In the genomic region with DNA sequence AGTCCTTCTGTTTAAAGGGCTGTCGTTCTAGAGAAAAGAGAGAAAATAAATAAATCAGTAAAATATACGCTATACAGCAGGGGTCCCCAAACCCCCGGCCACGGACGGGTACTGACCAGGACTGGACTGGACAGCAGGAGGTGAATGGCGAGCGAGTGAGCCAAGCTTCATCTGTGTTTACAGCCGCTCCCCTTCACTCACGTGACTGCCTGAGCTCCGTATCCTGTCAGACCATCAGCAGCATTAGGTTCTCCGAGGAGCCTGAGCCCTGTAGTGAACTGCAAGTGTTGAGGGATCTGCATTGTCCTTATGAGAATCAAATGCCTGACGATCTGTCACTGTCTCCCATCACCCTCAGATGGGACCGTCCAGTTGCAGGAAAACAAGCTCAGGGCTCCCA, we compare ENCODE assay signal across 1 cellular context.
TF ChIP-seq lines count a peak whose summit lies in the region.

No MANE protein-coding gene starts in this region.

TF ChIP-seq in K562, 482 proteins besides CTCF, POLR2A, EP300 and RAD21 (continued from another document and continues in another):
- TF ChIP-seq, protein P1, sequence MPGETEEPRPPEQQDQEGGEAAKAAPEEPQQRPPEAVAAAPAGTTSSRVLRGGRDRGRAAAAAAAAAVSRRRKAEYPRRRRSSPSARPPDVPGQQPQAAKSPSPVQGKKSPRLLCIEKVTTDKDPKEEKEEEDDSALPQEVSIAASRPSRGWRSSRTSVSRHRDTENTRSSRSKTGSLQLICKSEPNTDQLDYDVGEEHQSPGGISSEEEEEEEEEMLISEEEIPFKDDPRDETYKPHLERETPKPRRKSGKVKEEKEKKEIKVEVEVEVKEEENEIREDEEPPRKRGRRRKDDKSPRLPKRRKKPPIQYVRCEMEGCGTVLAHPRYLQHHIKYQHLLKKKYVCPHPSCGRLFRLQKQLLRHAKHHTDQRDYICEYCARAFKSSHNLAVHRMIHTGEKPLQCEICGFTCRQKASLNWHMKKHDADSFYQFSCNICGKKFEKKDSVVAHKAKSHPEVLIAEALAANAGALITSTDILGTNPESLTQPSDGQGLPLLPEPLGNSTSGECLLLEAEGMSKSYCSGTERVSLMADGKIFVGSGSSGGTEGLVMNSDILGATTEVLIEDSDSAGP (CRISPR knock-in tag; IDR thresholded peaks at IDR 0.05) = no peak
- TF ChIP-seq, protein P2, sequence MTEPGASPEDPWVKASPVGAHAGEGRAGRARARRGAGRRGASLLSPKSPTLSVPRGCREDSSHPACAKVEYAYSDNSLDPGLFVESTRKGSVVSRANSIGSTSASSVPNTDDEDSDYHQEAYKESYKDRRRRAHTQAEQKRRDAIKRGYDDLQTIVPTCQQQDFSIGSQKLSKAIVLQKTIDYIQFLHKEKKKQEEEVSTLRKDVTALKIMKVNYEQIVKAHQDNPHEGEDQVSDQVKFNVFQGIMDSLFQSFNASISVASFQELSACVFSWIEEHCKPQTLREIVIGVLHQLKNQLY (CRISPR knock-in tag; conservative IDR thresholded peaks at IDR 0.05) = no peak
- TF ChIP-seq ZC3H11A (IDR thresholded peaks at IDR 0.05; ENCODE audit: low read depth, low read length) = no peak
- TF ChIP-seq, protein P3, sequence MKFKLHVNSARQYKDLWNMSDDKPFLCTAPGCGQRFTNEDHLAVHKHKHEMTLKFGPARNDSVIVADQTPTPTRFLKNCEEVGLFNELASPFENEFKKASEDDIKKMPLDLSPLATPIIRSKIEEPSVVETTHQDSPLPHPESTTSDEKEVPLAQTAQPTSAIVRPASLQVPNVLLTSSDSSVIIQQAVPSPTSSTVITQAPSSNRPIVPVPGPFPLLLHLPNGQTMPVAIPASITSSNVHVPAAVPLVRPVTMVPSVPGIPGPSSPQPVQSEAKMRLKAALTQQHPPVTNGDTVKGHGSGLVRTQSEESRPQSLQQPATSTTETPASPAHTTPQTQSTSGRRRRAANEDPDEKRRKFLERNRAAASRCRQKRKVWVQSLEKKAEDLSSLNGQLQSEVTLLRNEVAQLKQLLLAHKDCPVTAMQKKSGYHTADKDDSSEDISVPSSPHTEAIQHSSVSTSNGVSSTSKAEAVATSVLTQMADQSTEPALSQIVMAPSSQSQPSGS (CRISPR knock-in tag; IDR thresholded peaks at IDR 0.05) = no peak
- TF ChIP-seq HOXB6 (CRISPR knock-in tag; IDR thresholded peaks at IDR 0.05; ENCODE audit: borderline replicate concordance) = no peak
- TF ChIP-seq CAMTA2 (CRISPR knock-in tag; conservative IDR thresholded peaks at IDR 0.05) = no peak
- no peak for TF ChIP-seq BACH1 (tag; IDR thresholded peaks at IDR 0.05)
- TF ChIP-seq ZNF239 (CRISPR knock-in tag; IDR thresholded peaks at IDR 0.05) = no peak
- TF ChIP-seq, protein P4, sequence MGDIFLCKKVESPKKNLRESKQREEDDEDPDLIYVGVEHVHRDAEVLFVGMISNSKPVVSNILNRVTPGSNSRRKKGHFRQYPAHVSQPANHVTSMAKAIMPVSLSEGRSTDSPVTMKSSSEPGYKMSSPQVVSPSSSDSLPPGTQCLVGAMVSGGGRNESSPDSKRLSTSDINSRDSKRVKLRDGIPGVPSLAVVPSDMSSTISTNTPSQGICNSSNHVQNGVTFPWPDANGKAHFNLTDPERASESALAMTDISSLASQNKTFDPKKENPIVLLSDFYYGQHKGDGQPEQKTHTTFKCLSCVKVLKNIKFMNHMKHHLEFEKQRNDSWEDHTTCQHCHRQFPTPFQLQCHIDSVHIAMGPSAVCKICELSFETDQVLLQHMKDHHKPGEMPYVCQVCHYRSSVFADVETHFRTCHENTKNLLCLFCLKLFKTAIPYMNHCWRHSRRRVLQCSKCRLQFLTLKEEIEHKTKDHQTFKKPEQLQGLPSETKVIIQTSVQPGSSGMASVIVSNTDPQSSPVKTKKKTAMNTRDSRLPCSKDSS (IDR thresholded peaks at IDR 0.05; ENCODE audit: low read depth, partially characterized antibody) = no peak
- no peak for TF ChIP-seq GABPB1 (CRISPR knock-in tag; IDR thresholded peaks at IDR 0.05)
- TF ChIP-seq, protein P5, sequence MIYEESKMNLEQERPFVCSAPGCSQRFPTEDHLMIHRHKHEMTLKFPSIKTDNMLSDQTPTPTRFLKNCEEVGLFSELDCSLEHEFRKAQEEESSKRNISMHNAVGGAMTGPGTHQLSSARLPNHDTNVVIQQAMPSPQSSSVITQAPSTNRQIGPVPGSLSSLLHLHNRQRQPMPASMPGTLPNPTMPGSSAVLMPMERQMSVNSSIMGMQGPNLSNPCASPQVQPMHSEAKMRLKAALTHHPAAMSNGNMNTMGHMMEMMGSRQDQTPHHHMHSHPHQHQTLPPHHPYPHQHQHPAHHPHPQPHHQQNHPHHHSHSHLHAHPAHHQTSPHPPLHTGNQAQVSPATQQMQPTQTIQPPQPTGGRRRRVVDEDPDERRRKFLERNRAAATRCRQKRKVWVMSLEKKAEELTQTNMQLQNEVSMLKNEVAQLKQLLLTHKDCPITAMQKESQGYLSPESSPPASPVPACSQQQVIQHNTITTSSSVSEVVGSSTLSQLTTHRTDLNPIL (CRISPR knock-in tag; IDR thresholded peaks at IDR 0.05) = no peak
- TF ChIP-seq, protein P6, sequence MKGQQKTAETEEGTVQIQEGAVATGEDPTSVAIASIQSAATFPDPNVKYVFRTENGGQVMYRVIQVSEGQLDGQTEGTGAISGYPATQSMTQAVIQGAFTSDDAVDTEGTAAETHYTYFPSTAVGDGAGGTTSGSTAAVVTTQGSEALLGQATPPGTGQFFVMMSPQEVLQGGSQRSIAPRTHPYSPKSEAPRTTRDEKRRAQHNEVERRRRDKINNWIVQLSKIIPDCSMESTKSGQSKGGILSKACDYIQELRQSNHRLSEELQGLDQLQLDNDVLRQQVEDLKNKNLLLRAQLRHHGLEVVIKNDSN (CRISPR knock-in tag; IDR thresholded peaks at IDR 0.05) = peak; percentile 76
- TF ChIP-seq MAFK (IDR thresholded peaks at IDR 0.05; ENCODE audit: low read length) = no peak
- no peak for TF ChIP-seq NFE2 (IDR thresholded peaks at IDR 0.05; ENCODE audit: low read depth)
- TF ChIP-seq FOXM1 (IDR thresholded peaks at IDR 0.05; ENCODE audit: low read depth) = no peak
- no peak for TF ChIP-seq FOXM1 (CRISPR knock-in tag; IDR thresholded peaks at IDR 0.05; ENCODE audit: low read depth)
- no peak for TF ChIP-seq ZNF232 (CRISPR knock-in tag; IDR thresholded peaks at IDR 0.05)
- TF ChIP-seq ZKSCAN3 (CRISPR knock-in tag; IDR thresholded peaks at IDR 0.05) = no peak
- no peak for TF ChIP-seq ZNF586 (CRISPR knock-in tag; conservative IDR thresholded peaks at IDR 0.05)
- no peak for TF ChIP-seq RBM17 (IDR thresholded peaks at IDR 0.05; ENCODE audit: borderline replicate concordance, low read depth, low read length)
- no peak for TF ChIP-seq CREB1 (IDR thresholded peaks at IDR 0.05)
- TF ChIP-seq CREB1 (CRISPR knock-in tag; IDR thresholded peaks at IDR 0.05) = no peak
- no peak for TF ChIP-seq MTF1 (CRISPR knock-in tag; IDR thresholded peaks at IDR 0.05; ENCODE audit: borderline replicate concordance)
- TF ChIP-seq ARID2 (IDR thresholded peaks at IDR 0.05) = no peak
- no peak for TF ChIP-seq TEAD2 (tag; IDR thresholded peaks at IDR 0.05)
- no peak for TF ChIP-seq ZNF217 (CRISPR knock-in tag; IDR thresholded peaks at IDR 0.05)
- TF ChIP-seq ZNF146 (CRISPR knock-in tag; IDR thresholded peaks at IDR 0.05; ENCODE audit: unreplicated experiment) = no peak
- TF ChIP-seq ZKSCAN8 (CRISPR knock-in tag; IDR thresholded peaks at IDR 0.05) = no peak
- peak; percentile 82 for TF ChIP-seq RAD51 (IDR thresholded peaks at IDR 0.05; ENCODE audit: borderline replicate concordance, low read depth)
- TF ChIP-seq NBN (IDR thresholded peaks at IDR 0.05; ENCODE audit: low read depth) = no peak
- TF ChIP-seq HSF4 (CRISPR knock-in tag; IDR thresholded peaks at IDR 0.05; ENCODE audit: borderline replicate concordance) = no peak
- no peak for TF ChIP-seq TSC22D4 (tag; IDR thresholded peaks at IDR 0.05)
- no peak for TF ChIP-seq NFYB (IDR thresholded peaks at IDR 0.05; ENCODE audit: extremely low read depth, insufficient read length)
- TF ChIP-seq, protein P7, sequence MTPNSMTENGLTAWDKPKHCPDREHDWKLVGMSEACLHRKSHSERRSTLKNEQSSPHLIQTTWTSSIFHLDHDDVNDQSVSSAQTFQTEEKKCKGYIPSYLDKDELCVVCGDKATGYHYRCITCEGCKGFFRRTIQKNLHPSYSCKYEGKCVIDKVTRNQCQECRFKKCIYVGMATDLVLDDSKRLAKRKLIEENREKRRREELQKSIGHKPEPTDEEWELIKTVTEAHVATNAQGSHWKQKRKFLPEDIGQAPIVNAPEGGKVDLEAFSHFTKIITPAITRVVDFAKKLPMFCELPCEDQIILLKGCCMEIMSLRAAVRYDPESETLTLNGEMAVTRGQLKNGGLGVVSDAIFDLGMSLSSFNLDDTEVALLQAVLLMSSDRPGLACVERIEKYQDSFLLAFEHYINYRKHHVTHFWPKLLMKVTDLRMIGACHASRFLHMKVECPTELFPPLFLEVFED (CRISPR knock-in tag; conservative IDR thresholded peaks at IDR 0.05) = no peak
- TF ChIP-seq, protein P8, sequence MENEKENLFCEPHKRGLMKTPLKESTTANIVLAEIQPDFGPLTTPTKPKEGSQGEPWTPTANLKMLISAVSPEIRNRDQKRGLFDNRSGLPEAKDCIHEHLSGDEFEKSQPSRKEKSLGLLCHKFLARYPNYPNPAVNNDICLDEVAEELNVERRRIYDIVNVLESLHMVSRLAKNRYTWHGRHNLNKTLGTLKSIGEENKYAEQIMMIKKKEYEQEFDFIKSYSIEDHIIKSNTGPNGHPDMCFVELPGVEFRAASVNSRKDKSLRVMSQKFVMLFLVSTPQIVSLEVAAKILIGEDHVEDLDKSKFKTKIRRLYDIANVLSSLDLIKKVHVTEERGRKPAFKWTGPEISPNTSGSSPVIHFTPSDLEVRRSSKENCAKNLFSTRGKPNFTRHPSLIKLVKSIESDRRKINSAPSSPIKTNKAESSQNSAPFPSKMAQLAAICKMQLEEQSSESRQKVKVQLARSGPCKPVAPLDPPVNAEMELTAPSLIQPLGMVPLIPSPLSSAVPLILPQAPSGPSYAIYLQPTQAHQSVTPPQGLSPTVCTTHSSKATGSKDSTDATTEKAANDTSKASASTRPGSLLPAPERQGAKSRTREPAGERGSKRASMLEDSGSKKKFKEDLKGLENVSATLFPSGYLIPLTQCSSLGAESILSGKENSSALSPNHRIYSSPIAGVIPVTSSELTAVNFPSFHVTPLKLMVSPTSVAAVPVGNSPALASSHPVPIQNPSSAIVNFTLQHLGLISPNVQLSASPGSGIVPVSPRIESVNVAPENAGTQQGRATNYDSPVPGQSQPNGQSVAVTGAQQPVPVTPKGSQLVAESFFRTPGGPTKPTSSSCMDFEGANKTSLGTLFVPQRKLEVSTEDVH (IDR thresholded peaks at IDR 0.05; ENCODE audit: low read depth, partially characterized antibody) = no peak
- TF ChIP-seq PURB (CRISPR knock-in tag; IDR thresholded peaks at IDR 0.05; ENCODE audit: low read depth) = no peak
- TF ChIP-seq CHD4 (IDR thresholded peaks at IDR 0.05; ENCODE audit: insufficient read depth, insufficient replicate concordance, low read depth, low read length, poor library complexity, severe bottlenecking) = no peak
- TF ChIP-seq, protein P9, sequence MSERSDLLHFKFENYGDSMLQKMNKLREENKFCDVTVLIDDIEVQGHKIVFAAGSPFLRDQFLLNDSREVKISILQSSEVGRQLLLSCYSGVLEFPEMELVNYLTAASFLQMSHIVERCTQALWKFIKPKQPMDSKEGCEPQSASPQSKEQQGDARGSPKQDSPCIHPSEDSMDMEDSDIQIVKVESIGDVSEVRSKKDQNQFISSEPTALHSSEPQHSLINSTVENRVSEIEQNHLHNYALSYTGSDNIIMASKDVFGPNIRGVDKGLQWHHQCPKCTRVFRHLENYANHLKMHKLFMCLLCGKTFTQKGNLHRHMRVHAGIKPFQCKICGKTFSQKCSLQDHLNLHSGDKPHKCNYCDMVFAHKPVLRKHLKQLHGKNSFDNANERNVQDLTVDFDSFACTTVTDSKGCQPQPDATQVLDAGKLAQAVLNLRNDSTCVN (CRISPR knock-in tag; IDR thresholded peaks at IDR 0.05) = no peak
- TF ChIP-seq, protein P10, sequence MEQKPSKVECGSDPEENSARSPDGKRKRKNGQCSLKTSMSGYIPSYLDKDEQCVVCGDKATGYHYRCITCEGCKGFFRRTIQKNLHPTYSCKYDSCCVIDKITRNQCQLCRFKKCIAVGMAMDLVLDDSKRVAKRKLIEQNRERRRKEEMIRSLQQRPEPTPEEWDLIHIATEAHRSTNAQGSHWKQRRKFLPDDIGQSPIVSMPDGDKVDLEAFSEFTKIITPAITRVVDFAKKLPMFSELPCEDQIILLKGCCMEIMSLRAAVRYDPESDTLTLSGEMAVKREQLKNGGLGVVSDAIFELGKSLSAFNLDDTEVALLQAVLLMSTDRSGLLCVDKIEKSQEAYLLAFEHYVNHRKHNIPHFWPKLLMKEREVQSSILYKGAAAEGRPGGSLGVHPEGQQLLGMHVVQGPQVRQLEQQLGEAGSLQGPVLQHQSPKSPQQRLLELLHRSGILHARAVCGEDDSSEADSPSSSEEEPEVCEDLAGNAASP (IDR thresholded peaks at IDR 0.05) = no peak
- TF ChIP-seq ZNF24 (IDR thresholded peaks at IDR 0.05) = no peak
- TF ChIP-seq ZNF384 (IDR thresholded peaks at IDR 0.05; ENCODE audit: low read depth, low read length) = no peak
- TF ChIP-seq NR3C1 (CRISPR knock-in tag; IDR thresholded peaks at IDR 0.05) = no peak
- no peak for TF ChIP-seq XRCC3 (IDR thresholded peaks at IDR 0.05)
- no peak for TF ChIP-seq ZNF347 (CRISPR knock-in tag; IDR thresholded peaks at IDR 0.05; ENCODE audit: low read depth)
- TF ChIP-seq, protein P11, sequence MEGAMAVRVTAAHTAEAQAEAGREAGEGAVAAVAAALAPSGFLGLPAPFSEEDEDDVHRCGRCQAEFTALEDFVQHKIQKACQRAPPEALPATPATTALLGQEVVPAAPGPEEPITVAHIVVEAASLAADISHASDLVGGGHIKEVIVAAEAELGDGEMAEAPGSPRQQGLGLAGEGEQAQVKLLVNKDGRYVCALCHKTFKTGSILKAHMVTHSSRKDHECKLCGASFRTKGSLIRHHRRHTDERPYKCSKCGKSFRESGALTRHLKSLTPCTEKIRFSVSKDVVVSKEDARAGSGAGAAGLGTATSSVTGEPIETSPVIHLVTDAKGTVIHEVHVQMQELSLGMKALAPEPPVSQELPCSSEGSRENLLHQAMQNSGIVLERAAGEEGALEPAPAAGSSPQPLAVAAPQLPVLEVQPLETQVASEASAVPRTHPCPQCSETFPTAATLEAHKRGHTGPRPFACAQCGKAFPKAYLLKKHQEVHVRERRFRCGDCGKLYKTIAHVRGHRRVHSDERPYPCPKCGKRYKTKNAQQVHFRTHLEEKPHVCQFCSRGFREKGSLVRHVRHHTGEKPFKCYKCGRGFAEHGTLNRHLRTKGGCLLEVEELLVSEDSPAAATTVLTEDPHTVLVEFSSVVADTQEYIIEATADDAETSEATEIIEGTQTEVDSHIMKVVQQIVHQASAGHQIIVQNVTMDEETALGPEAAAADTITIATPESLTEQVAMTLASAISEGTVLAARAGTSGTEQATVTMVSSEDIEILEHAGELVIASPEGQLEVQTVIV (CRISPR knock-in tag; IDR thresholded peaks at IDR 0.05; ENCODE audit: borderline replicate concordance) = no peak
- peak; percentile 60 to 73; a peak in 2 of 4 replicates for TF ChIP-seq FOXK2 (conservative IDR thresholded peaks at IDR 0.05 in 1 of 2, IDR thresholded peaks at IDR 0.05 in 1 of 2; ENCODE audit: low read depth in 2 of 2)
- TF ChIP-seq, protein P12, sequence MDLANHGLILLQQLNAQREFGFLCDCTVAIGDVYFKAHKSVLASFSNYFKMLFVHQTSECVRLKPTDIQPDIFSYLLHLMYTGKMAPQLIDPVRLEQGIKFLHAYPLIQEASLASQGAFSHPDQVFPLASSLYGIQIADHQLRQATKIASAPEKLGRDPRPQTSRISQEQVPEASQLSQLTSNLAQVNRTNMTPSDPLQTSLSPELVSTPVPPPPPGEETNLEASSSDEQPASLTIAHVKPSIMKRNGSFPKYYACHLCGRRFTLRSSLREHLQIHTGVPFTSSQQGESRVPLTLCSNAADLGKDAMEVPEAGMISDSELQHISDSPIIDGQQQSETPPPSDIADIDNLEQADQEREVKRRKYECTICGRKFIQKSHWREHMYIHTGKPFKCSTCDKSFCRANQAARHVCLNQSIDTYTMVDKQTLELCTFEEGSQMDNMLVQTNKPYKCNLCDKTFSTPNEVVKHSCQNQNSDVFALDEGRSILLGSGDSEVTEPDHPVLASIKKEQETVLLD (IDR thresholded peaks at IDR 0.05) = no peak
- TF ChIP-seq CBX5 (IDR thresholded peaks at IDR 0.05; ENCODE audit: borderline replicate concordance, low read depth) = no peak
